In the genomic region with DNA sequence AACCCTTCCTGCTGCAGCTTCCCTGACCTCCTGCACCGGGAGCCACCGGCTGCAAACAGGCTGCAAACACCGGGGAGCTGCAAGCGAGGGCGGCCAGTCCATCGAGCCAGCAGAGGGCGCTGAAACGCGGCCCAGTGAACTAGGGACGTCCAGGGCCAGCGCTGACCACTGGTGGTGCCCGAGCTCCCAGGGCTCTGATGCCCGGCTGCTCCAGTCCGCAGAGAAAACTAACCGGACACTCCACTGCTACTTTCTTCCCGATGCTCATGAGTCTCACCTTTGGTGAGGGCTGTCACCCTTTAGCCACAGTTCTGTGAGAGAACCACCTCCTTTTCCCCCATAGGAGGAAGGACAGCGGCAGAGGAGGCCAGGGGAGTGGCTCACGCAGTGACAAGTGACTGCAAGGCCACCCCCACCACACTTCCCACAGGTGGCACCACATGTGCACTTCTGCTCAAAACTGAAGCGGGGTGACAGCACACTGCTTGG, we compare ENCODE assay signal across 8 cellular contexts.
A peak's percentile ranks its signal among the peaks of the same experiment; 100 is the strongest.
DNase-seq lines count a peak whose midpoint lies in the region; ATAC-seq, FAIRE-seq and TF ChIP-seq lines count a peak whose summit lies in the region.

No MANE protein-coding gene starts in this region.

- WGBS in HepG2 (ENCODE audit: low lambda C conversion rate): 36% methylated on average over 5 of the region's 19 CpGs

- H3K9ac ChIP-seq in HepG2 (ENCODE audit: insufficient read depth, low read depth, low read length): no peak overlapping the region

- FAIRE-seq in HepG2 (lab: Jason Lieb, UNC): peak; percentile 55

- H3K79me2 ChIP-seq in HepG2 (ENCODE audit: insufficient read depth, low read length): no peaks in the 10 kb centered on the region

- peaks cover 29% of the 10 kb centered on the region for H3K4me1 ChIP-seq in HepG2 (ENCODE audit: insufficient read depth, low read length)

- H3K27me3 ChIP-seq in HepG2 (ENCODE audit: control insufficient read depth in 1 of 2, insufficient read depth in 2 of 2, low read length in 2 of 2): no peaks in the 10 kb centered on the region

- peak overlapping the region; percentile 51 for H3K4me3 Mint-ChIP-seq in dendritic cell treated with granulocyte-macrophage colony-stimulating factor and Interleukin-4, amounts not matched to agents 40 ng/mL and 50 ng/mL, for 4 days

- H2AFZ ChIP-seq in HepG2 (ENCODE audit: low read length): peak overlapping the region; percentile 82

- no peak overlapping the region for H3K27ac ChIP-seq in HepG2 (ENCODE audit: extremely low read length, insufficient read depth, low read length)

- no peaks in the 10 kb centered on the region for H3K9me3 ChIP-seq in HepG2 (ENCODE audit: low read length)

- H3K4me1 Mint-ChIP-seq in dendritic cell treated with granulocyte-macrophage colony-stimulating factor and Interleukin-4, amounts not matched to agents 40 ng/mL and 50 ng/mL, for 4 days (ENCODE audit: low read depth): peaks cover 9% of the 10 kb centered on the region

- CTCF ChIA-PET in HepG2 (lab: Yijun Ruan, JAX; ENCODE audit: low intra/inter-chr PET ratio, low total read pairs): interaction anchor here (1.6 to 2.8 kb wide), 3 partner anchors 159 to 293 kb away, joined by 6 to 29 read pairs (median 16); no protein-coding TSS in a partner anchor

- H4K20me1 ChIP-seq in HepG2 (ENCODE audit: insufficient read depth, low read length): no peaks in the 10 kb centered on the region

- POLR2A ChIA-PET in HepG2 (lab: Yijun Ruan, JAX): interaction anchor here (0.7 kb wide), 1 partner anchor 293 kb away, joined by 3 read pairs; no protein-coding TSS in a partner anchor

- TF ChIP-seq CTCF in GM12872 (IDR thresholded peaks at IDR 0.05; ENCODE audit: insufficient read depth, low read depth, low read length): peak; percentile 84
- peak; percentile 98 for TF ChIP-seq CTCF in HepG2 (CRISPR knock-in tag; IDR thresholded peaks at IDR 0.05)

- peak; percentile 93 for TF ChIP-seq RAD21 in HepG2 (CRISPR knock-in tag; IDR thresholded peaks at IDR 0.05)

- intact Hi-C loops in dendritic cell treated with granulocyte-macrophage colony-stimulating factor and Interleukin-4, amounts not matched to agents 40 ng/mL and 50 ng/mL, for 4 days (cut with micrococcal nuclease): loop anchor here (1.0 to 5.0 kb wide), 3 partner anchors 158 to 449 kb away; no protein-coding TSS in a partner anchor
- intact Hi-C loops in HepG2 (cut with micrococcal nuclease; ENCODE audit: unreplicated experiment): loop anchor here (1.0 to 5.0 kb wide), 7 partner anchors 84 to 449 kb away; no protein-coding TSS in a partner anchor

- peaks cover 6% of the 10 kb centered on the region for H3K9me3 Mint-ChIP-seq in dendritic cell treated with granulocyte-macrophage colony-stimulating factor and Interleukin-4, amounts not matched to agents 40 ng/mL and 50 ng/mL, for 4 days

- 0 out of 4 replicates have a peak, but pooled peaks of 1 of the 2 experiments have one; percentile 30 for TF ChIP-seq EP300 in HepG2 (IDR thresholded peaks at IDR 0.05; ENCODE audit: low read depth in 2 of 2, low read length in 2 of 2)
- no peak for TF ChIP-seq EP300 in HepG2 (CRISPR knock-in tag; IDR thresholded peaks at IDR 0.05; ENCODE audit: borderline replicate concordance)

- H3K4me2 ChIP-seq in HepG2 (ENCODE audit: low read depth, low read length): peak overlapping the region; percentile 76

- no peaks in the 10 kb centered on the region for H3K36me3 ChIP-seq in HepG2 (replicated peaks in 1 of 2; ENCODE audit: control insufficient read depth in 1 of 2, insufficient read depth in 2 of 2, low read length in 2 of 2)

- TF ChIP-seq POLR2A in HepG2 (IDR thresholded peaks at IDR 0.05; ENCODE audit: insufficient read depth in 1 of 2, low read depth in 2 of 2, low read length in 2 of 2): no peak

- H3K36me3 Mint-ChIP-seq in dendritic cell treated with granulocyte-macrophage colony-stimulating factor and Interleukin-4, amounts not matched to agents 40 ng/mL and 50 ng/mL, for 4 days (ENCODE audit: low read depth): no peaks in the 10 kb centered on the region

- BruUV-seq in HepG2 (replicated peaks; lab: Mats Ljungman, UMichigan): no TSS peak

- H3K27ac Mint-ChIP-seq in dendritic cell treated with granulocyte-macrophage colony-stimulating factor and Interleukin-4, amounts not matched to agents 40 ng/mL and 50 ng/mL, for 4 days: no peak overlapping the region

- H3K27me3 Mint-ChIP-seq in dendritic cell treated with granulocyte-macrophage colony-stimulating factor and Interleukin-4, amounts not matched to agents 40 ng/mL and 50 ng/mL, for 4 days: peaks cover 3% of the 10 kb centered on the region

- ATAC-seq in HepG2 (peak; percentile 96), GM18870 (IDR thresholded peaks at IDR 0.05; ENCODE audit: unreplicated experiment) (no peak), GM19328 (IDR thresholded peaks at IDR 0.05; ENCODE audit: unreplicated experiment) (no peak)

- peak overlapping the region; percentile 16 to 54 (median 20); a peak in 5 of 6 replicates for H3K4me3 ChIP-seq in HepG2 (replicated peaks in 1 of 3; ENCODE audit: insufficient read depth in 1 of 3, low read depth in 2 of 3, low read length in 3 of 3)

- in situ Hi-C loops in HepG2 (cut with HindIII; ENCODE audit: extremely low pct_ligation_motif_present, low pct_unique_long_range_greater_than_20kb): loop anchor here (5.0 to 10.0 kb wide), 2 partner anchors 179 to 292 kb away; no protein-coding TSS in a partner anchor

- peak; percentile 63 for DNase-seq in NCI-H2227 treated with DMSO at 0.1 percent for 48 hours (lab: John Stamatoyannopoulos, UW)
- peak; percentile 44 for DNase-seq in activated CD4-positive, alpha-beta T cell treated with anti-CD3 and anti-CD28 coated beads, Interleukin-2, amount 50 U/mL, for 1 hour
- DNase-seq in HepG2 (ENCODE audit: low spot score): peak; percentile 65
- DNase-seq in stimulated activated CD4-positive, alpha-beta T cell treated with anti-CD3 and anti-CD28 coated beads, Interleukin-2, amount 100 ng/mL, for 4 hours (ENCODE audit: low read depth): peak; percentile 8

TF ChIP-seq in HepG2, 621 proteins besides CTCF, POLR2A, EP300 and RAD21 (continues in another document):
- TF ChIP-seq, protein P1, sequence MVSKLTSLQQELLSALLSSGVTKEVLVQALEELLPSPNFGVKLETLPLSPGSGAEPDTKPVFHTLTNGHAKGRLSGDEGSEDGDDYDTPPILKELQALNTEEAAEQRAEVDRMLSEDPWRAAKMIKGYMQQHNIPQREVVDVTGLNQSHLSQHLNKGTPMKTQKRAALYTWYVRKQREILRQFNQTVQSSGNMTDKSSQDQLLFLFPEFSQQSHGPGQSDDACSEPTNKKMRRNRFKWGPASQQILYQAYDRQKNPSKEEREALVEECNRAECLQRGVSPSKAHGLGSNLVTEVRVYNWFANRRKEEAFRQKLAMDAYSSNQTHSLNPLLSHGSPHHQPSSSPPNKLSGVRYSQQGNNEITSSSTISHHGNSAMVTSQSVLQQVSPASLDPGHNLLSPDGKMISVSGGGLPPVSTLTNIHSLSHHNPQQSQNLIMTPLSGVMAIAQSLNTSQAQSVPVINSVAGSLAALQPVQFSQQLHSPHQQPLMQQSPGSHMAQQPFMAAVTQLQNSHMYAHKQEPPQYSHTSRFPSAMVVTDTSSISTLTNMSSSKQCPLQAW (CRISPR knock-in tag; IDR thresholded peaks at IDR 0.05): peak; percentile 69
- TF ChIP-seq HNRNPK (IDR thresholded peaks at IDR 0.05; ENCODE audit: low read depth, low read length, poor library complexity, severe bottlenecking) (no peak), PHB2 (IDR thresholded peaks at IDR 0.05; ENCODE audit: partially characterized antibody) (no peak), BHLHE40 (IDR thresholded peaks at IDR 0.05; ENCODE audit: low read length) (0 out of 2 replicates have a peak, but pooled peaks have one; percentile 12), ZNF567 (CRISPR knock-in tag; IDR thresholded peaks at IDR 0.05; ENCODE audit: borderline replicate concordance) (0 out of 2 replicates have a peak, but pooled peaks have one; percentile 31), HHEX (CRISPR knock-in tag; IDR thresholded peaks at IDR 0.05) (no peak)
- TF ChIP-seq, protein P2, sequence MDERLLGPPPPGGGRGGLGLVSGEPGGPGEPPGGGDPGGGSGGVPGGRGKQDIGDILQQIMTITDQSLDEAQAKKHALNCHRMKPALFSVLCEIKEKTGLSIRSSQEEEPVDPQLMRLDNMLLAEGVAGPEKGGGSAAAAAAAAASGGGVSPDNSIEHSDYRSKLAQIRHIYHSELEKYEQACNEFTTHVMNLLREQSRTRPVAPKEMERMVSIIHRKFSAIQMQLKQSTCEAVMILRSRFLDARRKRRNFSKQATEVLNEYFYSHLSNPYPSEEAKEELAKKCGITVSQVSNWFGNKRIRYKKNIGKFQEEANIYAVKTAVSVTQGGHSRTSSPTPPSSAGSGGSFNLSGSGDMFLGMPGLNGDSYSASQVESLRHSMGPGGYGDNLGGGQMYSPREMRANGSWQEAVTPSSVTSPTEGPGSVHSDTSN (CRISPR knock-in tag; IDR thresholded peaks at IDR 0.05): no peak
- TF ChIP-seq, protein P3, sequence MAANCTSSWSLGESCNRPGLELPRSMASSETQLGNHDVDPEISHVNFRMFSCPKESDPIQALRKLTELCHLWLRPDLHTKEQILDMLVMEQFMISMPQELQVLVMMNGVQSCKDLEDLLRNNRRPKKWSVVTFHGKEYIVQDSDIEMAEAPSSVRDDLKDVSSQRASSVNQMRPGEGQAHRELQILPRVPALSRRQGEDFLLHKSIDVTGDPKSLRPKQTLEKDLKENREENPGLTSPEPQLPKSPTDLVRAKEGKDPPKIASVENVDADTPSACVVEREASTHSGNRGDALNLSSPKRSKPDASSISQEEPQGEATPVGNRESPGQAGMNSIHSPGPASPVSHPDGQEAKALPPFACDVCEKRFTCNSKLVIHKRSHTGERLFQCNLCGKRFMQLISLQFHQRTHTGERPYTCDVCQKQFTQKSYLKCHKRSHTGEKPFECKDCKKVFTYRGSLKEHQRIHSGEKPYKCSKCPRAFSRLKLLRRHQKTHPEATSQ (CRISPR knock-in tag; IDR thresholded peaks at IDR 0.05; ENCODE audit: borderline replicate concordance): no peak

Comparison
In these comparisons a context has a peak if more than half of its experiments do, and no peak if none do; other contexts are left out.
1. DNase-seq: peak in every context shown above with its lines; median percentile 65 in HepG2; 63 in NCI-H2227 treated with DMSO at 0.1 percent for 48 hours; 44 in activated CD4-positive, alpha-beta T cell treated with anti-CD3 and anti-CD28 coated beads, Interleukin-2, amount 50 U/mL, for 1 hour; 8 in stimulated activated CD4-positive, alpha-beta T cell treated with anti-CD3 and anti-CD28 coated beads, Interleukin-2, amount 100 ng/mL, for 4 hours.